ENCODE assay signal across 2 cellular contexts in genomic region chr1:28470146-28470545, GRCh38.
TF ChIP-seq lines count a peak whose summit lies in the region.

No MANE protein-coding gene starts in this region.

TF ChIP-seq in HEK293, 187 proteins besides CTCF, POLR2A, EP300 and RAD21:
- TF ChIP-seq PRDM10 (tag by site-specific recombination; IDR thresholded peaks at IDR 0.05) = peak; percentile 89
- TF ChIP-seq ZFP37 (tag by site-specific recombination; IDR thresholded peaks at IDR 0.05) = no peak
TF ChIP-seq in HEK293: peak in this region for 1.

TF ChIP-seq in HepG2, 621 proteins besides CTCF, POLR2A, EP300 and RAD21 (continued from another document):
- peak; percentile 43; the same call in 1 of the 2 replicates for TF ChIP-seq NR2C2 (CRISPR knock-in tag; IDR thresholded peaks at IDR 0.05; ENCODE audit: borderline replicate concordance)
- TF ChIP-seq HNF4A (CRISPR knock-in tag; IDR thresholded peaks at IDR 0.05) = peak; percentile 27; the same call in 1 of the 2 replicates
- no peak for TF ChIP-seq HOMEZ (CRISPR knock-in tag; IDR thresholded peaks at IDR 0.05; ENCODE audit: low read depth)
